ENCODE assay signal across 23 cellular contexts in genomic region chr19:46486358-46486757, GRCh38. TPM values are rescaled to one million over a fixed set of nuclear protein-coding genes. Genes with fewer than 3 reads are reported as not detected.
A peak's percentile ranks its signal among the peaks of the same experiment; 100 is the strongest.
DNase-seq lines count a peak whose midpoint lies in the region; ATAC-seq and TF ChIP-seq lines count a peak whose summit lies in the region.
"Had no signal": no experiment of that assay in that cellular context is flagged by ENCODE, and none has a peak within 500 bp of the region (broad histone marks: within the 10 kb centered on the region; RNA-seq: fewer than 3 reads in every experiment).

No MANE protein-coding gene starts in this region.

- no peaks in the 10 kb centered on the region for H3K9me1 ChIP-seq in IMR-90 (ENCODE audit: insufficient read depth, low read length)

- H3K4me3 Mint-ChIP-seq in brain (peak overlapping the region in 1 of 5 experiments; percentile 4), nephron (peak overlapping the region in 2 of 3 experiments; percentile 38 to 43)

- H3K36me3 ChIP-seq in BLaER1 = no peaks in the 10 kb centered on the region
- H3K36me3 ChIP-seq in IMR-90 (ENCODE audit: control insufficient read depth, insufficient read depth, low read length) = no peaks in the 10 kb centered on the region
- no peaks in the 10 kb centered on the region for H3K36me3 ChIP-seq in trophoblast cell (ENCODE audit: control insufficient read depth in 1 of 2, insufficient read depth in 2 of 2, low read length in 2 of 2)

- H3K9me3 Mint-ChIP-seq in brain = peaks cover 0 to 13% (median 4%) of the 10 kb centered on the region in 5 experiments
- H3K9me3 Mint-ChIP-seq in nephron = no peaks in the 10 kb centered on the region
- H3K9me3 Mint-ChIP-seq: CD8-positive, alpha-beta memory T cell; GM23338 had no signal

- DNase-seq in IMR-90 (no peak), trophoblast cell (no peak), anterior cingulate cortex (lab: John Stamatoyannopoulos, UW) (no peak)
- no peak for DNase-seq in stimulated activated naive CD4-positive, alpha-beta T cell (lab: John Stamatoyannopoulos, UW)
- DNase-seq: C1 segment of cervical spinal cord; CD4-positive, CD25-positive, alpha-beta regulatory T cell; CD8-positive, alpha-beta memory T cell; COR-L47; DMS 273 treated with DMSO at 0.1 percent for 48 hours; DMS53; DND-41; EL; H7 had no signal

- no peak for ATAC-seq in IMR-90 (ENCODE audit: low read depth)
- no peak for ATAC-seq in HG03159 (IDR thresholded peaks at IDR 0.05; ENCODE audit: unreplicated experiment)
- ATAC-seq: GM12878, GM23338, HCT116 had no signal

- no peak overlapping the region for H2BK120ac ChIP-seq in IMR-90 (ENCODE audit: low read depth, low read length)
- no peak overlapping the region for H2BK120ac ChIP-seq in trophoblast cell (ENCODE audit: insufficient read depth, low read length, poor library complexity)

- H2AK9ac ChIP-seq in IMR-90 (replicated peaks; ENCODE audit: low read depth, low read length, poor library complexity) = no peak overlapping the region

- in situ Hi-C loops in IMR-90 (cut with MboI; ENCODE audit: low sequenced_read_pairs) = loop anchor here (5.0 to 10.0 kb wide), 2 partner anchors 84 to 202 kb away; no protein-coding TSS in a partner anchor

- POLR2A ChIA-PET in IMR-90 (lab: Charles Lee; ENCODE audit: unreplicated experiment) = no interaction called here

- intact Hi-C loops in IMR-90 (cut with micrococcal nuclease) = no loop called here

- H2AFZ ChIP-seq in IMR-90 (replicated peaks; ENCODE audit: low read length, poor library complexity) = peak overlapping the region; percentile 51
- no peak overlapping the region for H2AFZ ChIP-seq in trophoblast cell (ENCODE audit: insufficient read depth, low read length, poor library complexity)
- H2AFZ ChIP-seq: GM23338 had no signal

- H3K4ac ChIP-seq in IMR-90 (ENCODE audit: low read depth, low read length) (no peak overlapping the region), trophoblast cell (ENCODE audit: low read depth, low read length) (no peak overlapping the region)

- TF ChIP-seq POLR2A in IMR-90 (IDR thresholded peaks at IDR 0.05; ENCODE audit: low read depth, low read length) = no peak

- WGBS in IMR-90 (ENCODE audit: extremely low coverage in 2 of 2, insufficient read length in 1 of 2), 2 experiments = 86% methylated on average over 1 of the region's 3 CpGs; no CpG with 5 or more reads in 1 of the 2 experiments
- WGBS in trophoblast cell (ENCODE audit: extremely low coverage, insufficient coverage, insufficient read length) = no CpG with 5 or more reads among the region's 3 CpGs

- no peak overlapping the region for H4K12ac ChIP-seq in trophoblast cell (ENCODE audit: low read depth, low read length)

- H4K91ac ChIP-seq in IMR-90 (ENCODE audit: insufficient read depth, low read depth, low read length) (no peak overlapping the region), trophoblast cell (ENCODE audit: low read depth, low read length) (no peak overlapping the region)

- H3K4me1 ChIP-seq in BLaER1 (peaks cover 47% of the 10 kb centered on the region), IMR-90 (ENCODE audit: control insufficient read depth, insufficient read depth, low read length) (peaks cover 2% of the 10 kb centered on the region), trophoblast cell (ENCODE audit: control insufficient read depth in 1 of 2, insufficient read depth in 2 of 2, low read length in 2 of 2) (peaks cover 10 to 11% of the 10 kb centered on the region in 2 experiments)

- TF ChIP-seq CTCF in IMR-90 (conservative IDR thresholded peaks at IDR 0.05; ENCODE audit: low read depth, low read length) (no peak), brain (conservative IDR thresholded peaks at IDR 0.05) (no peak), nephron (IDR thresholded peaks at IDR 0.05; ENCODE audit: unreplicated experiment in 3 of 3) (no peak)

- BruUV-seq in IMR-90 (replicated peaks; lab: Mats Ljungman, UMichigan) = no TSS peak

- CTCF ChIA-PET in IMR-90 (lab: Yijun Ruan, JAX) = no interaction called here

- H4K20me1 ChIP-seq in BLaER1 = no peaks in the 10 kb centered on the region
- no peaks in the 10 kb centered on the region; the same call in 1 of the 2 replicates for H4K20me1 ChIP-seq in IMR-90 (ENCODE audit: insufficient read depth, low read length)

- no peak overlapping the region for H4K8ac ChIP-seq in IMR-90 (ENCODE audit: low read depth in 2 of 2, low read length in 2 of 2)
- H4K8ac ChIP-seq in trophoblast cell (ENCODE audit: low read depth, low read length) = no peak overlapping the region

- H3K4me1 Mint-ChIP-seq in brain = peaks cover 85% of the 10 kb centered on the region
- peaks cover 60% of the 10 kb centered on the region for H3K4me1 Mint-ChIP-seq in nephron

- no peak overlapping the region for H3K4me3 ChIP-seq in BLaER1
- no peak overlapping the region for H3K4me3 ChIP-seq in IMR-90 (ENCODE audit: insufficient read depth, low read depth, low read length)
- no peak overlapping the region for H3K4me3 ChIP-seq in trophoblast cell (ENCODE audit: low read depth, low read length)
- H3K4me3 ChIP-seq: GM12878, GM23338 had no signal

- H3K79me1 ChIP-seq in IMR-90 (ENCODE audit: low read depth in 1 of 2, low read length in 2 of 2) (no peaks in the 10 kb centered on the region), trophoblast cell (ENCODE audit: low read length) (peaks cover 5% of the 10 kb centered on the region)

- dilution Hi-C loops in IMR-90 (cut with HindIII; ENCODE audit: low sequenced_read_pairs, unreplicated experiment) = no loop called here

- H3K27ac Mint-ChIP-seq in brain (peak overlapping the region in 3 of 5 experiments; percentile 2 to 38 (median 20)), nephron (peak overlapping the region; percentile 20 to 79 (median 60))
- H3K27ac Mint-ChIP-seq: CD4-positive, CD25-positive, alpha-beta regulatory T cell; CD8-positive, alpha-beta memory T cell; GM23338 had no signal

- no peak overlapping the region for H4K5ac ChIP-seq in IMR-90 (ENCODE audit: low read depth, low read length)

- H2BK5ac ChIP-seq in IMR-90 (ENCODE audit: low read depth, low read length, poor library complexity, severe bottlenecking) (no peak overlapping the region), trophoblast cell (ENCODE audit: low read depth, low read length, poor library complexity) (no peak overlapping the region)

- no peak overlapping the region for H2BK12ac ChIP-seq in trophoblast cell (ENCODE audit: low read length)

- H3K27ac ChIP-seq in BLaER1 (no peak overlapping the region), IMR-90 (ENCODE audit: insufficient read depth, low read length) (no peak overlapping the region), trophoblast cell (ENCODE audit: low read depth, low read length) (no peak overlapping the region)
- H3K27ac ChIP-seq: 22Rv1 had no signal

- H3K18ac ChIP-seq in IMR-90 (ENCODE audit: low read depth, low read length) (no peak overlapping the region), trophoblast cell (ENCODE audit: low read length) (no peak overlapping the region)

- H3K9me3 ChIP-seq in BLaER1 (no peaks in the 10 kb centered on the region), IMR-90 (ENCODE audit: control insufficient read depth, insufficient read depth, low read length) (no peaks in the 10 kb centered on the region), trophoblast cell (ENCODE audit: insufficient read depth, low read depth, low read length) (peaks cover 4% of the 10 kb centered on the region)

- peaks cover 36% of the 10 kb centered on the region for H3K27me3 ChIP-seq in BLaER1
- peaks cover 15% of the 10 kb centered on the region for H3K27me3 ChIP-seq in IMR-90 (ENCODE audit: control insufficient read depth, insufficient read depth, low read length)
- peaks cover 9% of the 10 kb centered on the region for H3K27me3 ChIP-seq in trophoblast cell (ENCODE audit: insufficient read depth, low read length)

- no peak for TF ChIP-seq RAD21 in IMR-90 (IDR thresholded peaks at IDR 0.05; ENCODE audit: low read length)

- no peak overlapping the region for H2BK15ac ChIP-seq in IMR-90 (ENCODE audit: low read depth, low read length)

- H3K79me2 ChIP-seq in trophoblast cell (ENCODE audit: control insufficient read depth, insufficient read depth, low read length, poor library complexity) = no peaks in the 10 kb centered on the region

- H3K14ac ChIP-seq in IMR-90 (replicated peaks; ENCODE audit: low read depth, low read length) (no peak overlapping the region), trophoblast cell (ENCODE audit: low read length) (no peak overlapping the region)

- no peak overlapping the region for H2BK20ac ChIP-seq in IMR-90 (ENCODE audit: low read depth, low read length)

- H2AK5ac ChIP-seq in IMR-90 (ENCODE audit: low read depth, low read length) = peak overlapping the region; percentile 26; the same call in 1 of the 2 replicates
- no peak overlapping the region for H2AK5ac ChIP-seq in trophoblast cell (ENCODE audit: low read length)

- H3K23ac ChIP-seq in IMR-90 (ENCODE audit: low read depth, low read length) = no peak overlapping the region
- H3K23ac ChIP-seq in trophoblast cell (ENCODE audit: low read length) = no peak overlapping the region

- H3K36me3 Mint-ChIP-seq in brain = peaks cover 4% of the 10 kb centered on the region
- peaks cover 4% of the 10 kb centered on the region for H3K36me3 Mint-ChIP-seq in nephron (ENCODE audit: low read depth)

- H3K27me3 Mint-ChIP-seq in brain (peaks cover 12% of the 10 kb centered on the region), nephron (ENCODE audit: low read depth) (peaks cover 42% of the 10 kb centered on the region)

- H3K4me2 ChIP-seq in BLaER1 (peak overlapping the region; percentile 98), IMR-90 (ENCODE audit: low read depth, low read length) (no peak overlapping the region), trophoblast cell (ENCODE audit: low read length) (no peak overlapping the region)
- H3K4me2 ChIP-seq: GM23338 had no signal

- no peak overlapping the region for H3K56ac ChIP-seq in IMR-90 (ENCODE audit: extremely low read depth, insufficient read depth, low read length)

- H3K9ac ChIP-seq in BLaER1 (no peak overlapping the region), IMR-90 (ENCODE audit: low read depth, low read length) (no peak overlapping the region), trophoblast cell (ENCODE audit: low read length) (no peak overlapping the region)

RNA-seq across cellular contexts. Expression of gene PNMA8B, which starts 9.3 kb away (rescaled TPM):
- under 0.01 and 0.18 TPM in 2 replicates for total RNA-seq in IMR-90 (2012; rRNA removed)
- polyA plus RNA-seq in IMR-90 (2012; rRNA removed) = 0.11 and 0.12 TPM in 2 replicates
- 0.22 and 0.24 TPM in 2 replicates for polyA plus RNA-seq in IMR-90 (2012; cell fraction: cytosol; rRNA removed)
- 0.10 and 0.12 TPM in 2 replicates for polyA plus RNA-seq in IMR-90 (2012; cell fraction: nucleus; rRNA removed; ENCODE audit: low replicate concordance)
- 21.3 TPM for polyA plus RNA-seq in brain (ENCODE audit: insufficient read depth, low read depth, low replicate concordance)
- polyA plus RNA-seq in trophoblast cell (2013) = 0.31 and 0.35 TPM in 2 replicates
- total RNA-seq: CD4-positive, CD25-positive, alpha-beta regulatory T cell; G401; GM12878 had no signal
- polyA plus RNA-seq: CD8-positive, alpha-beta memory T cell had no signal

RNA-seq across cellular contexts. Expression of gene PNMA8A, which starts 15.0 kb away (rescaled TPM):
- 0.83 and 0.90 TPM in 2 replicates for total RNA-seq in IMR-90 (2012; rRNA removed)
- polyA plus RNA-seq in IMR-90 (2012; rRNA removed) (0.73 and 0.77 TPM in 2 replicates), brain (ENCODE audit: insufficient read depth, low read depth, low replicate concordance) (59.3 TPM)
- 1.5 and 2.5 TPM in 2 replicates for polyA plus RNA-seq in IMR-90 (2012; cell fraction: cytosol; rRNA removed)
- polyA plus RNA-seq in IMR-90 (2012; cell fraction: nucleus; rRNA removed; ENCODE audit: low replicate concordance) = 0.46 and 0.81 TPM in 2 replicates
- polyA plus RNA-seq in trophoblast cell (2013) = 6.9 and 7.6 TPM in 2 replicates
- total RNA-seq: CD4-positive, CD25-positive, alpha-beta regulatory T cell had no signal
- polyA plus RNA-seq: CD8-positive, alpha-beta memory T cell had no signal

RNA-seq across cellular contexts. Expression of gene PNMA8C, which starts 57.6 kb away (rescaled TPM):
- total RNA-seq in IMR-90 (2012; rRNA removed) = under 0.01 and 0.18 TPM in 2 replicates
- polyA plus RNA-seq in IMR-90 (2012; rRNA removed) = 0.09 TPM in 1 of 2 replicates, not detected in the other
- polyA plus RNA-seq in IMR-90 (2012; cell fraction: cytosol; rRNA removed) = 0.03 TPM in 1 of 2 replicates, not detected in the other
- 0.03 and 0.13 TPM in 2 replicates for polyA plus RNA-seq in IMR-90 (2012; cell fraction: nucleus; rRNA removed; ENCODE audit: low replicate concordance)
- polyA plus RNA-seq in brain (ENCODE audit: insufficient read depth, low read depth, low replicate concordance) = 5.3 TPM
- 0.01 TPM in 1 of 2 replicates, not detected in the other for polyA plus RNA-seq in trophoblast cell (2013)
- total RNA-seq: A673; CD4-positive, CD25-positive, alpha-beta regulatory T cell; CD8-positive, alpha-beta memory T cell; G401; GM12878 had no signal
- polyA plus RNA-seq: CD4-positive, CD25-positive, alpha-beta regulatory T cell; CD8-positive, alpha-beta memory T cell; GM12878 had no signal

Comparison
In these comparisons a context has a peak if more than half of its experiments do, and no peak if none do; other contexts are left out.
1. RNA of gene PNMA8B, which starts 9.3 kb away (polyA plus RNA-seq): 21.3 TPM in brain (single experiment); 0.10 to 0.24 TPM in IMR-90; every median in the first group is over 10 times any median in the second.
2. RNA of gene PNMA8A, which starts 15.0 kb away (polyA plus RNA-seq): 59.3 TPM in brain (single experiment); 0.46 to 2.5 TPM in IMR-90; every median in the first group is over 10 times any median in the second.